ENCODE assay signal across 11 cellular contexts in genomic region chr7:4765776-4766490, GRCh38. TPM values are rescaled to one million over a fixed set of nuclear protein-coding genes. Genes with fewer than 3 reads are reported as not detected.
A peak's percentile ranks its signal among the peaks of the same experiment; 100 is the strongest.
DNase-seq lines count a peak whose midpoint lies in the region; ATAC-seq and TF ChIP-seq lines count a peak whose summit lies in the region.
"Had no signal": no experiment of that assay in that cellular context is flagged by ENCODE, and none has a peak within 500 bp of the region (broad histone marks: within the 10 kb centered on the region; RNA-seq: fewer than 3 reads in every experiment).

No MANE protein-coding gene starts in this region.

- H3K27ac ChIP-seq in foreskin keratinocyte (no peak overlapping the region), sigmoid colon (peak overlapping the region; percentile 82 to 99 (median 96))
- H3K27ac ChIP-seq: KMS-11 had no signal

- peak; percentile 84 for ATAC-seq in WTC11
- no peak for ATAC-seq in foreskin keratinocyte
- ATAC-seq: naive thymus-derived CD8-positive, alpha-beta T cell had no signal

- intact Hi-C loops in sigmoid colon (cut with DNase I) = loop anchor here (1.0 to 5.0 kb wide), 2 partner anchors 19 to 124 kb away; no protein-coding TSS in a partner anchor

- no peak overlapping the region for H3K4me3 Mint-ChIP-seq in WTC11
- H3K4me3 Mint-ChIP-seq: naive thymus-derived CD8-positive, alpha-beta T cell had no signal

- no peak overlapping the region for H3K4me3 ChIP-seq in H7 (ENCODE audit: insufficient read depth, low read depth, low read length)
- H3K4me3 ChIP-seq in sigmoid colon = peak overlapping the region in 3 of 4 donors; percentile 47 to 53 (median 51)

- TF ChIP-seq POLR2A in sigmoid colon (IDR thresholded peaks at IDR 0.05) = no peak

- H3K27me3 ChIP-seq in H7 (ENCODE audit: control insufficient read depth, insufficient read depth, low read length) (no peaks in the 10 kb centered on the region), foreskin keratinocyte (no peaks in the 10 kb centered on the region), sigmoid colon (no peaks in the 10 kb centered on the region)

- H3K27me3 Mint-ChIP-seq in WTC11 (ENCODE audit: low read depth) = no peaks in the 10 kb centered on the region

- TF ChIP-seq CTCF in WTC11 (IDR thresholded peaks at IDR 0.05) (no peak; the same call in 1 of the 2 replicates), foreskin keratinocyte (conservative IDR thresholded peaks at IDR 0.05) (peak; percentile 49), sigmoid colon (IDR thresholded peaks at IDR 0.05) (peak in 3 of 4 experiments; percentile 9 to 48 (median 26))

- H3K36me3 ChIP-seq in H7 (replicated peaks; ENCODE audit: control insufficient read depth, insufficient read depth, low read length) (peaks cover 3% of the 10 kb centered on the region), sigmoid colon (peaks cover 32 to 39% (median 33%) of the 10 kb centered on the region in 4 donors)

- TF ChIP-seq EP300 in sigmoid colon (IDR thresholded peaks at IDR 0.05) = no peak

- H3K9me3 ChIP-seq in sigmoid colon = no peaks in the 10 kb centered on the region

- H3K9me3 Mint-ChIP-seq in WTC11 = no peaks in the 10 kb centered on the region
- H3K9me3 Mint-ChIP-seq: naive thymus-derived CD8-positive, alpha-beta T cell had no signal

- H3K36me3 Mint-ChIP-seq in WTC11 = peaks cover 5% of the 10 kb centered on the region

- CTCF ChIA-PET in WTC11 (lab: Charles Lee) = interaction anchor here (1.0 to 1.6 kb wide), 3 partner anchors 21 to 323 kb away, joined by 3 to 8 read pairs (median 3); no protein-coding TSS in a partner anchor

- H3K4me1 ChIP-seq in foreskin keratinocyte (peaks cover 4% of the 10 kb centered on the region), sigmoid colon (peaks cover 0 to 62% (median 51%) of the 10 kb centered on the region in 4 donors)

- no peaks in the 10 kb centered on the region for H3K4me1 Mint-ChIP-seq in WTC11

- 91 to 92% methylated on average over 23 of the region's 23 CpGs for WGBS in sigmoid colon, 2 donors

- H3K27ac Mint-ChIP-seq in WTC11 = no peak overlapping the region

- POLR2A ChIA-PET in WTC11 (lab: Charles Lee) = no interaction called here

- DNase-seq in H7 (peak; percentile 89), WTC11 (ENCODE audit: low spot score) (peak; percentile 65), foreskin keratinocyte (no peak), sigmoid colon (no peak), SW 1271 (lab: John Stamatoyannopoulos, UW) (no peak), NCI-H187 treated with DMSO at 0.1 percent for 48 hours (lab: John Stamatoyannopoulos, UW) (no peak), epidermal melanocyte (ENCODE audit: insufficient read length, low spot score) (no peak)
- DNase-seq: DMS79 treated with DMSO at 0.1 percent for 48 hours; naive thymus-derived CD8-positive, alpha-beta T cell; NCI-H2227 treated with DMSO at 0.1 percent for 48 hours had no signal

TF ChIP-seq in WTC11, 78 proteins besides CTCF, POLR2A, EP300 and RAD21:
- TF ChIP-seq JAZF1 (CRISPR knock-in tag; IDR thresholded peaks at IDR 0.05) = no peak
- TF ChIP-seq NR3C1 (CRISPR knock-in tag; conservative IDR thresholded peaks at IDR 0.05; ENCODE audit: low read depth) = no peak
- TF ChIP-seq HMGA2 (CRISPR knock-in tag; IDR thresholded peaks at IDR 0.05) = no peak
- TF ChIP-seq HMGXB4 (CRISPR knock-in tag; IDR thresholded peaks at IDR 0.05) = no peak
- TF ChIP-seq NFATC4 (CRISPR knock-in tag; IDR thresholded peaks at IDR 0.05) = no peak
- TF ChIP-seq ZNF396 (CRISPR knock-in tag; IDR thresholded peaks at IDR 0.05; ENCODE audit: borderline replicate concordance) = no peak
- no peak for TF ChIP-seq PRDM15 (CRISPR knock-in tag; IDR thresholded peaks at IDR 0.05)
- TF ChIP-seq IRF2 (CRISPR knock-in tag; IDR thresholded peaks at IDR 0.05; ENCODE audit: borderline replicate concordance, low read depth) = no peak
- TF ChIP-seq USF1 (CRISPR knock-in tag; IDR thresholded peaks at IDR 0.05) = no peak

RNA-seq across cellular contexts. Expression of gene AP5Z1, which starts 9.5 kb away (rescaled TPM):
- total RNA-seq in H7 (2014; rRNA removed; shearing (Covaris generic)) = 22.4 and 25.6 TPM in 2 replicates
- total RNA-seq in WTC11 (2021) (25.6 to 29.4 TPM (median 27.9 TPM) in 3 replicates), foreskin keratinocyte (21.3 and 25.8 TPM in 2 replicates), sigmoid colon (10 to 100 TPM; 17.1 to 24.6 (median 19.8) TPM)
- polyA plus RNA-seq in foreskin keratinocyte (21.8 and 29.1 TPM in 2 replicates), sigmoid colon (10 to 100 TPM; 16.8 to 66.0 (median 20.3) TPM)

Comparison
In these comparisons a context has a peak if more than half of its experiments do, and no peak if none do; other contexts are left out.
1. DNase-seq: peak in H7 (single experiment) and WTC11 (single experiment); none in foreskin keratinocyte (0 of 2), sigmoid colon (single experiment), SW 1271 (0 of 2), NCI-H187 treated with DMSO at 0.1 percent for 48 hours (single experiment) and epidermal melanocyte (single experiment).